ENCODE assay signal across 1 cellular context in the genomic region with DNA sequence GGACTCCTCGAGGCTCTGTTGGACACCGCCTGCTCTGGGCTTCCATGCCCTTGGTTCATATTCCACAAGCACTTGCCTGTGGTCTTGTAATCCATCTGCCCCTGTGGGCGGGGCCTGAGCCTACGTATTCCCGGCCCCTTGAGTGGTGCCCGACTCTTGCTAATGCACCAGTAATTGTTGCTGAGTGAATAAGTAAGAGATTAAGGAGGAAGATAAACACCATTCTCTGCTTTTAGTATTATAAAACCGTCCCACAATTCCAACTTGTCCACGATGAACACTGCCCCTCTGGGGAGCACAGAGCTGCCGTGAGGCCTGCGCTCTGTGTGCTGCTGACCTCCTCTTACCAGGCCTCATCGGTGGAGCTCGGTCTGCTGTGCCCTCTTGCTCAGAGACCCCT.
TF ChIP-seq lines count a peak whose summit lies in the region.

No MANE protein-coding gene starts in this region.

TF ChIP-seq in GM23338, 12 proteins besides CTCF, POLR2A, EP300 and RAD21 (continued from another document):
- no peak for TF ChIP-seq ZNF462 (CRISPR knock-in tag; IDR thresholded peaks at IDR 0.05)
- TF ChIP-seq JUNB (IDR thresholded peaks at IDR 0.05; ENCODE audit: unreplicated experiment), result no peak
- no peak for TF ChIP-seq REST (IDR thresholded peaks at IDR 0.05; ENCODE audit: unreplicated experiment)
- TF ChIP-seq POLR2AphosphoS5 (IDR thresholded peaks at IDR 0.05; ENCODE audit: low read depth), result no peak
